9 cellular contexts compared by ENCODE assay signal in the genomic region with DNA sequence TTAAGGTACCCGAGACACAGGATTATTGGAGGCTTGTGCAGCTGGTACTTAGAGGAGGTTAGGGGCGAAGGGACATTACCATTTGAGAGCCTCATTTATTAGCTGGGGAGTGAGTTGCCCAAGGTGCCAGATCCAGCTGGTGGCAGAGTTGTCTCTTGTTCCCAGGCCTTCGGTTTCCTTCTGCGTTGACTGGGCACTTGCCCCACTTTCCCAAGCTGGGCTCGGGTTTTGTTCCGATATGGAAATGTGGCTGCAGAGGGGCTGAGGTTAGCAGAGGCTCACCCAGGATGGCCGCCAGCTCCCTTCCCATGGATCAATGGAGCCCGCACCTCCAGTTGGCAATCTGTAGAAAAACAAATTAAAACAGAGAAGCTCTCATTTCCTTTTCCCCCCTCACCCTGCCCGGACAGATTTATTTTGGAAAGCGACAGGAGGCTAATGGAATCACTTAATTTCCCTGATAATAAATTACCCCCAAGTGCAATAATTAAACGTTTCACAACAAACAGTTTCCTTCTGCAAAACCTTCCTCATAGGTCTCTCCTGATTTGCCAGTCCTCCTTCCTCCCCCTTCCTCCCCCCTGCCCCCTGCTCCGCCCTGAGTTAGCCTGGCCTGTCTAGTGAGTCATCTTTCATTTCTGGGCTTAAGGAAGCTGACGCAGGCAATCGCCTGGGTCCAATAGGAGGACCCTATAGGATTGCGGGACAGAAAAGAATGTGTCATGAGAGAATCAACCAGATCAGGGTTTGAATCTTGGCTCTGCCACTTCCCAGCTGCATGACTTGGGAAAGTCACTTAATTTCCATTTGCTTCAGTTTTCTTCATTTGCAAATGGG. TPM values are rescaled to one million over a fixed set of nuclear protein-coding genes. Genes with fewer than 3 reads are reported as not detected.
A peak's percentile ranks its signal among the peaks of the same experiment; 100 is the strongest.
DNase-seq lines count a peak whose midpoint lies in the region; ATAC-seq and TF ChIP-seq lines count a peak whose summit lies in the region.
"Had no signal": no experiment of that assay in that cellular context is flagged by ENCODE, and none has a peak within 500 bp of the region (broad histone marks: within the 10 kb centered on the region; RNA-seq: fewer than 3 reads in every experiment).

No MANE protein-coding gene starts in this region.

- peaks cover 23% of the 10 kb centered on the region for H3K4me1 ChIP-seq in GM23248 (ENCODE audit: insufficient read depth)
- H3K4me1 ChIP-seq in psoas muscle, result no peaks in the 10 kb centered on the region

- in situ Hi-C loops in GM23248 (cut with MboI), result no loop called here

- H3K9me3 ChIP-seq in GM23248 (ENCODE audit: low read depth) (no peaks in the 10 kb centered on the region), psoas muscle (peaks cover 4% of the 10 kb centered on the region)

- no peak for TF ChIP-seq CTCF in psoas muscle (IDR thresholded peaks at IDR 0.05)

- H3K27me3 ChIP-seq in GM23248 (replicated peaks; ENCODE audit: insufficient read depth) (no peaks in the 10 kb centered on the region), psoas muscle (ENCODE audit: insufficient read depth in 3 of 3, low read length in 2 of 3) (no peaks in the 10 kb centered on the region)

- no peak overlapping the region for H3K27ac Mint-ChIP-seq in effector memory CD8-positive, alpha-beta T cell

- H3K4me1 Mint-ChIP-seq in effector memory CD8-positive, alpha-beta T cell (ENCODE audit: low read depth in 2 of 2), result no peaks in the 10 kb centered on the region

- peak; percentile 74 for ATAC-seq in esophagus mucosa
- peak; percentile 96 to 99 (median 98) for ATAC-seq in psoas muscle
- ATAC-seq in effector memory CD8-positive, alpha-beta T cell (replicated peaks), result no peak
- ATAC-seq in HG03025 (IDR thresholded peaks at IDR 0.05; ENCODE audit: low FRiP score, unreplicated experiment), result no peak

- no peaks in the 10 kb centered on the region for H3K36me3 ChIP-seq in GM23248 (ENCODE audit: low read depth)
- H3K36me3 ChIP-seq in psoas muscle (ENCODE audit: insufficient read depth in 1 of 2, low read depth in 1 of 2), result no peaks in the 10 kb centered on the region

- DNase-seq in GM23248, result peak; percentile 87
- peak; percentile 71 to 82 for DNase-seq in NOMO-1 (lab: John Stamatoyannopoulos, UW; ENCODE audit: unreplicated experiment in 2 of 2)
- DNase-seq in psoas muscle, result peak; percentile 63 to 78
- DNase-seq in effector memory CD8-positive, alpha-beta T cell, result no peak
- no peak for DNase-seq in retina
- DNase-seq in activated naive CD4-positive, alpha-beta T cell treated with Interleukin-2 at 50 U/mL for 16 hours, result no peak

- no peak overlapping the region for H3K4me3 Mint-ChIP-seq in effector memory CD8-positive, alpha-beta T cell

- no peak overlapping the region for H3K9ac ChIP-seq in GM23248

- H2AFZ ChIP-seq in GM23248, result 0 out of 2 replicates have a peak overlapping the region, but pooled peaks have one; percentile 3

- peak overlapping the region; percentile 65 for H3K4me2 ChIP-seq in GM23248 (ENCODE audit: unreplicated experiment)

- WGBS in GM23248 (ENCODE audit: low coverage in 1 of 2, low lambda C conversion rate in 2 of 2, missing lambda C conversion rate in 2 of 2), 2 experiments, result 58% methylated on average over 15 of the region's 15 CpGs
- 17 to 25% (median 20%) methylated on average over 15 of the region's 15 CpGs for WGBS in psoas muscle, 3 donors

- no peaks in the 10 kb centered on the region for H3K36me3 Mint-ChIP-seq in effector memory CD8-positive, alpha-beta T cell (ENCODE audit: insufficient read depth)

- H3K79me2 ChIP-seq in GM23248 (ENCODE audit: insufficient read depth), result no peaks in the 10 kb centered on the region

- no peaks in the 10 kb centered on the region for H4K20me1 ChIP-seq in GM23248 (ENCODE audit: insufficient read depth)

- H3K9me2 ChIP-seq in GM23248 (ENCODE audit: insufficient read depth), result no peaks in the 10 kb centered on the region; the same call in 1 of the 2 replicates

- H3K9me3 Mint-ChIP-seq in effector memory CD8-positive, alpha-beta T cell, result no peaks in the 10 kb centered on the region

- H3K27ac ChIP-seq in GM23248 (no peak overlapping the region), psoas muscle (peak overlapping the region; percentile 70)
- H3K27ac ChIP-seq: SK-N-MC had no signal

- no peak overlapping the region for H3K4me3 ChIP-seq in GM23248
- H3K4me3 ChIP-seq in psoas muscle, result peak overlapping the region; percentile 62
- H3K4me3 ChIP-seq: SK-N-MC had no signal

- intact Hi-C loops in psoas muscle (cut with DNase I), result no loop called here

- peaks cover 30% of the 10 kb centered on the region; the same call in 1 of the 2 replicates for H3F3A ChIP-seq in GM23248 (ENCODE audit: insufficient read depth)

- H3K27me3 Mint-ChIP-seq in effector memory CD8-positive, alpha-beta T cell, result peaks cover 57 to 71% of the 10 kb centered on the region in 2 donors

RNA-seq across cellular contexts. Expression of a gene that starts 51.7 kb away (rescaled TPM):
- 74.8 and 77.1 TPM in 2 replicates for total RNA-seq in GM23248 (2014; rRNA removed; shearing (Covaris generic))
- polyA plus RNA-seq in GM23248 (2016; fragmentation: Nextera tagmentation; extraction: Ambion mirVana) (18.9 and 20.2 TPM in 2 replicates), psoas muscle (10 to 100 TPM in 1 of 3 donors, under 1 TPM in 2; 0.12 to 17.2 (median 0.15) TPM)
- total RNA-seq in esophagus mucosa (0.44 TPM), psoas muscle (under 1 TPM; 0.30 to 0.48 (median 0.46) TPM)

Comparison
In these comparisons a context has a peak if more than half of its experiments do, and no peak if none do; other contexts are left out.
1. DNase-seq: peak in GM23248 (single experiment), NOMO-1 (2 of 2) and psoas muscle (2 of 2); none in effector memory CD8-positive, alpha-beta T cell (0 of 3), retina (single experiment) and activated naive CD4-positive, alpha-beta T cell treated with Interleukin-2 at 50 U/mL for 16 hours (single experiment).
2. ATAC-seq: peak in esophagus mucosa (single experiment) and psoas muscle (4 of 4); none in effector memory CD8-positive, alpha-beta T cell (single experiment) and HG03025 (single experiment).
3. RNA of a gene that starts 51.7 kb away (total RNA-seq): 74.8 to 77.1 TPM in GM23248; 0.30 to 0.48 TPM in psoas muscle and 0.44 TPM in esophagus mucosa (single experiment); every median in the first group is over 10 times any median in the second.